In genomic region chr1:15290382-15290781, GRCh38 we compare ENCODE assay signal across 1 cellular context.
TF ChIP-seq lines count a peak whose summit lies in the region.

No MANE protein-coding gene starts in this region.

TF ChIP-seq in IMR-90, 13 proteins besides CTCF, POLR2A, EP300 and RAD21:
- TF ChIP-seq SMC3 (IDR thresholded peaks at IDR 0.05; ENCODE audit: low read depth, low read length) (no peak), MAZ (IDR thresholded peaks at IDR 0.05; ENCODE audit: borderline replicate concordance, low read depth, low read length) (no peak), RFX5 (IDR thresholded peaks at IDR 0.05; ENCODE audit: low read depth, low read length) (no peak), NFE2L2 (IDR thresholded peaks at IDR 0.05; ENCODE audit: low read depth, low read length) (peak; percentile 93), RCOR1 (IDR thresholded peaks at IDR 0.05; ENCODE audit: insufficient replicate concordance, low read length) (no peak), FOS (IDR thresholded peaks at IDR 0.05; ENCODE audit: low read depth, low read length) (peak; percentile 72), CHD1 (IDR thresholded peaks at IDR 0.05; ENCODE audit: low read depth, low read length) (no peak), BHLHE40 (IDR thresholded peaks at IDR 0.05; ENCODE audit: low read depth, low read length) (no peak), ELK1 (IDR thresholded peaks at IDR 0.05; ENCODE audit: borderline replicate concordance, low read depth, low read length) (no peak), MXI1 (IDR thresholded peaks at IDR 0.05; ENCODE audit: borderline replicate concordance, low read depth, low read length) (no peak), CEBPB (IDR thresholded peaks at IDR 0.05; ENCODE audit: low read depth, low read length) (peak; percentile 94), MAFK (IDR thresholded peaks at IDR 0.05; ENCODE audit: low read depth, low read length) (peak; percentile 31; the same call in 1 of the 2 replicates), USF2 (IDR thresholded peaks at IDR 0.05; ENCODE audit: low read depth, low read length) (peak; percentile 37; the same call in 1 of the 2 replicates)
